26 cellular contexts compared by ENCODE assay signal in genomic region chr12:57195655-57196371, GRCh38. TPM values are rescaled to one million over a fixed set of nuclear protein-coding genes. Genes with fewer than 3 reads are reported as not detected.
DNase-seq lines count a peak whose midpoint lies in the region; ATAC-seq and TF ChIP-seq lines count a peak whose summit lies in the region.
"Had no signal": no experiment of that assay in that cellular context is flagged by ENCODE, and none has a peak within 500 bp of the region (broad histone marks: within the 10 kb centered on the region; RNA-seq: fewer than 3 reads in every experiment).

No MANE protein-coding gene starts in this region.

- H4K20me1 ChIP-seq in MM.1S (ENCODE audit: insufficient read depth, low read length) = no peaks in the 10 kb centered on the region

- H3K4me1 ChIP-seq in Caco-2 = no peaks in the 10 kb centered on the region
- no peaks in the 10 kb centered on the region for H3K4me1 ChIP-seq in MM.1S (ENCODE audit: low read length)
- H3K4me1 ChIP-seq in prostate gland (replicated peaks) = no peaks in the 10 kb centered on the region
- H3K4me1 ChIP-seq: foreskin keratinocyte, suprapubic skin, uterus had no signal

- H3K27me3 Mint-ChIP-seq in Caco-2 (ENCODE audit: insufficient read depth, unreplicated experiment) = no peaks in the 10 kb centered on the region
- H3K27me3 Mint-ChIP-seq in immature natural killer cell (ENCODE audit: low read depth in 3 of 3) = peaks cover 0 to 4% (median 1%) of the 10 kb centered on the region in 3 donors
- H3K27me3 Mint-ChIP-seq: activated naive CD8-positive, alpha-beta T cell; stimulated activated memory B cell treated with anti-CD40 and anti-IgM and Interleukin-4, amounts not matched to agents 10 μg/mL and 1 μg/mL and 100 μg/mL, for 72 hours had no signal

- H3K36me3 ChIP-seq in Caco-2 (ENCODE audit: control insufficient read depth, insufficient read depth, low read length) (peaks cover 8% of the 10 kb centered on the region), MM.1S (replicated peaks; ENCODE audit: insufficient read depth, low read length) (no peaks in the 10 kb centered on the region), prostate gland (peaks cover 6 to 36% of the 10 kb centered on the region in 2 donors)
- H3K36me3 ChIP-seq: uterus had no signal

- H3K4me3 ChIP-seq in Caco-2 (ENCODE audit: low read depth, low read length) = no peak overlapping the region
- H3K4me3 ChIP-seq in MM.1S (ENCODE audit: low read length) = no peak overlapping the region
- H3K4me3 ChIP-seq in prostate gland = no peak overlapping the region
- H3K4me3 ChIP-seq: smooth muscle cell, suprapubic skin, uterus had no signal

- no peak for ATAC-seq in HG02938 (IDR thresholded peaks at IDR 0.05; ENCODE audit: unreplicated experiment)
- ATAC-seq: effector memory CD8-positive, alpha-beta T cell; esophagus mucosa; foreskin keratinocyte; left colon; stimulated activated memory B cell treated with anti-CD40 and anti-IgM and Interleukin-4, amounts not matched to agents 10 μg/mL and 1 μg/mL and 100 μg/mL, for 72 hours had no signal

- H3K79me2 ChIP-seq in MM.1S (ENCODE audit: low read length) = no peaks in the 10 kb centered on the region

- H3K9ac ChIP-seq in MM.1S (ENCODE audit: low read length) = no peak overlapping the region
- H3K9ac ChIP-seq: SK-N-SH had no signal

- BruUV-seq in Caco-2 (replicated peaks; lab: Mats Ljungman, UMichigan) = TSS peak; percentile 16

- H3K9me3 Mint-ChIP-seq in Caco-2 (ENCODE audit: unreplicated experiment) (no peaks in the 10 kb centered on the region), immature natural killer cell (no peaks in the 10 kb centered on the region)
- H3K9me3 Mint-ChIP-seq: effector memory CD8-positive, alpha-beta T cell; stimulated activated memory B cell treated with anti-CD40 and anti-IgM and Interleukin-4, amounts not matched to agents 10 μg/mL and 1 μg/mL and 100 μg/mL, for 72 hours had no signal

- H3K27ac Mint-ChIP-seq in Caco-2 (ENCODE audit: unreplicated experiment) (no peak overlapping the region), immature natural killer cell (no peak overlapping the region)
- H3K27ac Mint-ChIP-seq: activated naive CD8-positive, alpha-beta T cell; CD14-positive monocyte; effector memory CD8-positive, alpha-beta T cell; stimulated activated memory B cell treated with anti-CD40 and anti-IgM and Interleukin-4, amounts not matched to agents 10 μg/mL and 1 μg/mL and 100 μg/mL, for 72 hours had no signal

- no peak for TF ChIP-seq POLR2A in prostate gland (IDR thresholded peaks at IDR 0.05)

- CTCF ChIA-PET in Caco-2 (lab: Charles Lee) = no interaction called here

- H3K4me2 ChIP-seq in MM.1S (ENCODE audit: low read depth, low read length) = no peak overlapping the region
- H3K4me2 ChIP-seq: SK-N-SH, smooth muscle cell had no signal

- H3K36me3 Mint-ChIP-seq in Caco-2 (ENCODE audit: insufficient read depth, unreplicated experiment) (peaks cover 23% of the 10 kb centered on the region), immature natural killer cell (peaks cover 0 to 4% (median 0%) of the 10 kb centered on the region in 3 donors)
- H3K36me3 Mint-ChIP-seq: activated naive CD8-positive, alpha-beta T cell; stimulated activated memory B cell treated with anti-CD40 and anti-IgM and Interleukin-4, amounts not matched to agents 10 μg/mL and 1 μg/mL and 100 μg/mL, for 72 hours had no signal

- POLR2A ChIA-PET in Caco-2 (lab: Charles Lee) = no interaction called here

- no peak overlapping the region for H3K27ac ChIP-seq in MM.1S (ENCODE audit: low read length)
- no peak overlapping the region for H3K27ac ChIP-seq in prostate gland
- H3K27ac ChIP-seq: foreskin keratinocyte, suprapubic skin, uterus had no signal

- H3F3A ChIP-seq in MM.1S (ENCODE audit: insufficient read depth, low read length) = no peaks in the 10 kb centered on the region

- no peak overlapping the region for H3K4me3 Mint-ChIP-seq in Caco-2 (ENCODE audit: unreplicated experiment)
- H3K4me3 Mint-ChIP-seq in immature natural killer cell = peak overlapping the region; percentile 24 to 63 (median 50)
- H3K4me3 Mint-ChIP-seq: activated naive CD8-positive, alpha-beta T cell; CD14-positive monocyte; effector memory CD8-positive, alpha-beta T cell; stimulated activated memory B cell treated with anti-CD40 and anti-IgM and Interleukin-4, amounts not matched to agents 10 μg/mL and 1 μg/mL and 100 μg/mL, for 72 hours had no signal

- H2AFZ ChIP-seq in MM.1S (ENCODE audit: low read length) = no peak overlapping the region

- H3K9me2 ChIP-seq in MM.1S (replicated peaks; ENCODE audit: insufficient read depth, low read length) = no peaks in the 10 kb centered on the region
- H3K9me2 ChIP-seq: SK-N-SH had no signal

- H3K9me3 ChIP-seq in Caco-2 (no peaks in the 10 kb centered on the region), MM.1S (replicated peaks; ENCODE audit: insufficient read depth, low read length) (no peaks in the 10 kb centered on the region), prostate gland (no peaks in the 10 kb centered on the region)
- H3K9me3 ChIP-seq: SK-N-SH, suprapubic skin, uterus had no signal

- H3K4me1 Mint-ChIP-seq in Caco-2 (ENCODE audit: low read depth, unreplicated experiment) (no peaks in the 10 kb centered on the region), immature natural killer cell (peaks cover 10 to 11% of the 10 kb centered on the region in 2 donors)
- H3K4me1 Mint-ChIP-seq: CD14-positive monocyte; stimulated activated memory B cell treated with anti-CD40 and anti-IgM and Interleukin-4, amounts not matched to agents 10 μg/mL and 1 μg/mL and 100 μg/mL, for 72 hours had no signal

- WGBS in prostate gland = 80% methylated on average over 32 of the region's 33 CpGs

- intact Hi-C loops in Caco-2 (cut with micrococcal nuclease; ENCODE audit: unreplicated experiment) (no loop called here), prostate gland (cut with DNase I) (no loop called here)

- no peak for TF ChIP-seq CTCF in Caco-2 (IDR thresholded peaks at IDR 0.05; ENCODE audit: insufficient read depth in 1 of 2, low read depth in 1 of 2, low read length in 1 of 2, severe bottlenecking in 1 of 2, unreplicated experiment in 1 of 2)
- TF ChIP-seq CTCF in MM.1S (IDR thresholded peaks at IDR 0.05; ENCODE audit: low read length) = peak; percentile 26
- TF ChIP-seq CTCF in prostate gland (IDR thresholded peaks at IDR 0.05) = no peak

- DNase-seq in Caco-2 (no peak), MM.1S (peak; percentile 55), UCSD-AML1 (lab: John Stamatoyannopoulos, UW; ENCODE audit: unreplicated experiment) (peak; percentile 61), immature natural killer cell (peak; percentile 45 to 47 (median 45)), middle frontal gyrus (ENCODE audit: extremely low spot score, low spot score) (no peak), COLO829 (ENCODE audit: low spot score) (no peak), prostate gland (ENCODE audit: low spot score) (no peak)
- DNase-seq: activated CD4-positive, alpha-beta T cell treated with anti-CD3 and anti-CD28 coated beads, Interleukin-2, amount 50 U/mL, for 48 hours; activated CD4-positive, CD25-positive, alpha-beta regulatory T cell; effector memory CD8-positive, alpha-beta T cell; foreskin keratinocyte; KBM-7; left colon; NCI-H1048; NCI-H187 treated with DMSO at 0.1 percent for 48 hours; retina; SK-N-SH; uterus had no signal

- no peaks in the 10 kb centered on the region for H3K27me3 ChIP-seq in Caco-2 (replicated peaks; ENCODE audit: control insufficient read depth, insufficient read depth, low read length)
- peaks cover 85% of the 10 kb centered on the region for H3K27me3 ChIP-seq in MM.1S (replicated peaks; ENCODE audit: insufficient read depth, low read length)
- no peaks in the 10 kb centered on the region for H3K27me3 ChIP-seq in prostate gland (replicated peaks; ENCODE audit: insufficient read depth)
- H3K27me3 ChIP-seq: foreskin keratinocyte, suprapubic skin, uterus had no signal

RNA-seq across cellular contexts. Expression of gene NXPH4, which starts 20.8 kb away (rescaled TPM):
- 10.0 and 10.6 TPM in 2 replicates for total RNA-seq in Caco-2 (2022)
- polyA plus RNA-seq in immature natural killer cell = not detected
- 10 to 100 TPM; 10.2 to 18.1 TPM for total RNA-seq in prostate gland
- total RNA-seq: left colon had no signal
- polyA plus RNA-seq: CD14-positive monocyte had no signal

RNA-seq across cellular contexts. Expression of gene SHMT2, which starts 33.7 kb away (rescaled TPM):
- total RNA-seq in Caco-2 (2022) (387 and 466 TPM in 2 replicates), prostate gland (10 to 100 TPM; 49.6 to 51.4 TPM)
- polyA plus RNA-seq in immature natural killer cell = 10 to 100 TPM; 43.1 to 50.8 (median 49.3) TPM

RNA-seq across cellular contexts. Expression of gene LRP1-AS, which starts 48.4 kb away (rescaled TPM):
- not detected in 2 replicates for total RNA-seq in Caco-2 (2022)
- polyA plus RNA-seq in immature natural killer cell = not detected
- total RNA-seq in prostate gland = not detected
- total RNA-seq: esophagus mucosa, foreskin keratinocyte, left colon, osteoblast, smooth muscle cell, suprapubic skin, uterus had no signal
- polyA plus RNA-seq: foreskin keratinocyte, SK-N-SH, smooth muscle cell had no signal

RNA-seq across cellular contexts. Expression of gene STAC3, which starts 55.2 kb away (rescaled TPM):
- 0.70 and 1.3 TPM in 2 replicates for total RNA-seq in Caco-2 (2022)
- polyA plus RNA-seq in immature natural killer cell = not detected
- 10 to 100 TPM in 1 of 2 donors, 1 to 10 TPM in 1; 4.8 to 20.9 TPM for total RNA-seq in prostate gland
- polyA plus RNA-seq: smooth muscle cell had no signal

Comparison
In these comparisons a context has a peak if more than half of its experiments do, and no peak if none do; other contexts are left out.
1. DNase-seq: peak in MM.1S (single experiment), UCSD-AML1 (single experiment) and immature natural killer cell (3 of 3); none in Caco-2 (0 of 2), middle frontal gyrus (single experiment), COLO829 (single experiment) and prostate gland (single experiment).